ENCODE assay signal across 8 cellular contexts in genomic region chr1:64933296-64934070, GRCh38. TPM values are rescaled to one million over a fixed set of nuclear protein-coding genes. Genes with fewer than 3 reads are reported as not detected.
DNase-seq lines count a peak whose midpoint lies in the region; ATAC-seq, FAIRE-seq and TF ChIP-seq lines count a peak whose summit lies in the region.

No MANE protein-coding gene starts in this region.

- peak overlapping the region in 2 of 10 donors; percentile 1 to 8 for H3K4me3 ChIP-seq in heart right ventricle

- ATAC-seq in activated T-helper 17 cell treated with anti-CD3 and anti-CD28 coated beads, Interleukin-2, amount 50 U/mL, for 72 hours (replicated peaks): peak; percentile 43
- ATAC-seq in heart right ventricle (peak; percentile 70 to 91 (median 83)), HG03432 (IDR thresholded peaks at IDR 0.05; ENCODE audit: unreplicated experiment) (no peak), GM19397 (IDR thresholded peaks at IDR 0.05; ENCODE audit: unreplicated experiment) (no peak)
- ATAC-seq in stimulated activated naive CD8-positive, alpha-beta T cell treated with anti-CD3 and anti-CD28 coated beads, Interleukin-15, Interleukin-2, amounts not matched to agents 100 U/mL and 50 U/mL, for 24 hours: peak; percentile 82

- H3K9me3 Mint-ChIP-seq in activated CD4-positive, alpha-beta T cell treated with anti-CD3 and anti-CD28 coated beads, Interleukin-2, amount 10 ng/mL, durations not matched to agents 24 days and 14 days: peaks cover 3% of the 10 kb centered on the region
- H3K9me3 Mint-ChIP-seq in activated T-helper 17 cell treated with anti-CD3 and anti-CD28 coated beads, Interleukin-2, amount 50 U/mL, for 72 hours: peaks cover 4% of the 10 kb centered on the region

- DNase-seq in activated CD4-positive, alpha-beta T cell treated with anti-CD3 and anti-CD28 coated beads, Interleukin-2, amount 10 ng/mL, durations not matched to agents 24 days and 14 days: no peak
- no peak for DNase-seq in activated CD4-positive, alpha-beta T cell treated with anti-CD3 and anti-CD28 coated beads, Interleukin-2, amount 50 U/mL, for 1 hour
- DNase-seq in heart right ventricle (peak in 1 of 2 donors; percentile 58), frontal cortex (ENCODE audit: low spot score in 2 of 2) (no peak)
- DNase-seq in stimulated activated naive CD8-positive, alpha-beta T cell treated with anti-CD3 and anti-CD28 coated beads, Interleukin-15, Interleukin-2, amounts not matched to agents 100 U/mL and 50 U/mL, for 24 hours: no peak

- intact Hi-C loops in activated CD4-positive, alpha-beta T cell treated with anti-CD3 and anti-CD28 coated beads, Interleukin-2, amount 10 ng/mL, durations not matched to agents 24 days and 14 days (cut with micrococcal nuclease): loop anchor here (1.0 kb wide), 1 partner anchor 10 kb away; no protein-coding TSS in a partner anchor
- intact Hi-C loops in heart right ventricle (cut with DNase I): loop anchor here in 2 of 10 donors (5.0 kb wide), 2 partner anchors 34 to 41 kb away; partner anchors contain the start of gene JAK1 (in 1 of the 2)

- H3K4me1 ChIP-seq in heart right ventricle: peaks cover 9 to 65% (median 56%) of the 10 kb centered on the region in 9 donors

- H3K4me1 Mint-ChIP-seq in activated CD4-positive, alpha-beta T cell treated with anti-CD3 and anti-CD28 coated beads, Interleukin-2, amount 10 ng/mL, durations not matched to agents 24 days and 14 days: peaks cover 42% of the 10 kb centered on the region
- peaks cover 50% of the 10 kb centered on the region for H3K4me1 Mint-ChIP-seq in activated T-helper 17 cell treated with anti-CD3 and anti-CD28 coated beads, Interleukin-2, amount 50 U/mL, for 72 hours

- H3K36me3 Mint-ChIP-seq in activated CD4-positive, alpha-beta T cell treated with anti-CD3 and anti-CD28 coated beads, Interleukin-2, amount 10 ng/mL, durations not matched to agents 24 days and 14 days (ENCODE audit: low read depth): peaks cover 26% of the 10 kb centered on the region
- H3K36me3 Mint-ChIP-seq in activated T-helper 17 cell treated with anti-CD3 and anti-CD28 coated beads, Interleukin-2, amount 50 U/mL, for 72 hours (ENCODE audit: low read depth): no peaks in the 10 kb centered on the region

- H3K27me3 ChIP-seq in heart right ventricle: no peaks in the 10 kb centered on the region

- peak overlapping the region; percentile 31 for H3K27ac Mint-ChIP-seq in activated CD4-positive, alpha-beta T cell treated with anti-CD3 and anti-CD28 coated beads, Interleukin-2, amount 10 ng/mL, durations not matched to agents 24 days and 14 days
- peak overlapping the region; percentile 64 for H3K27ac Mint-ChIP-seq in activated T-helper 17 cell treated with anti-CD3 and anti-CD28 coated beads, Interleukin-2, amount 50 U/mL, for 72 hours

- H3K27me3 Mint-ChIP-seq in activated CD4-positive, alpha-beta T cell treated with anti-CD3 and anti-CD28 coated beads, Interleukin-2, amount 10 ng/mL, durations not matched to agents 24 days and 14 days: no peaks in the 10 kb centered on the region
- H3K27me3 Mint-ChIP-seq in activated T-helper 17 cell treated with anti-CD3 and anti-CD28 coated beads, Interleukin-2, amount 50 U/mL, for 72 hours: no peaks in the 10 kb centered on the region

- peaks cover 0 to 5% (median 0%) of the 10 kb centered on the region in 11 donors for H3K9me3 ChIP-seq in heart right ventricle

- WGBS in heart right ventricle, 2 donors: 37 to 51% methylated on average over 11 of the region's 11 CpGs

- H3K27ac ChIP-seq in heart right ventricle: peak overlapping the region; percentile 53 to 85 (median 73)

- FAIRE-seq in frontal cortex (lab: Jason Lieb, UNC): no peak

- H3K36me3 ChIP-seq in heart right ventricle: no peaks in the 10 kb centered on the region

- no peak for TF ChIP-seq CTCF in heart right ventricle (IDR thresholded peaks at IDR 0.05)

- H3K4me3 Mint-ChIP-seq in activated CD4-positive, alpha-beta T cell treated with anti-CD3 and anti-CD28 coated beads, Interleukin-2, amount 10 ng/mL, durations not matched to agents 24 days and 14 days: no peak overlapping the region
- peak overlapping the region; percentile 31 for H3K4me3 Mint-ChIP-seq in activated T-helper 17 cell treated with anti-CD3 and anti-CD28 coated beads, Interleukin-2, amount 50 U/mL, for 72 hours

RNA-seq across cellular contexts. Expression of gene JAK1, which starts 32.9 kb away (rescaled TPM):
- total RNA-seq in activated CD4-positive, alpha-beta T cell treated with anti-CD3 and anti-CD28 coated beads, Interleukin-2, amount 10 ng/mL, durations not matched to agents 24 days and 14 days: 86.5 and 86.6 TPM in 2 replicates
- total RNA-seq in activated T-helper 17 cell treated with anti-CD3 and anti-CD28 coated beads, Interleukin-2, amount 50 U/mL, for 72 hours: 100 to 1,000 TPM; 123 to 142 TPM
- total RNA-seq in heart right ventricle (100 to 1,000 TPM in 3 of 10 donors, 10 to 100 TPM in 7; 73.4 to 122 (median 84.4) TPM), frontal cortex (37.5 TPM)
- polyA plus RNA-seq in heart right ventricle: 10 to 100 TPM; 20.1 to 38.5 TPM

Comparison
In these comparisons a context has a peak if more than half of its experiments do, and no peak if none do; other contexts are left out.
1. ATAC-seq: peak in activated T-helper 17 cell treated with anti-CD3 and anti-CD28 coated beads, Interleukin-2, amount 50 U/mL, for 72 hours (single experiment), heart right ventricle (8 of 8) and stimulated activated naive CD8-positive, alpha-beta T cell treated with anti-CD3 and anti-CD28 coated beads, Interleukin-15, Interleukin-2, amounts not matched to agents 100 U/mL and 50 U/mL, for 24 hours (single experiment); none in HG03432 (single experiment) and GM19397 (single experiment).